Comparison of ENCODE assay signal across 7 cellular contexts in the genomic region with DNA sequence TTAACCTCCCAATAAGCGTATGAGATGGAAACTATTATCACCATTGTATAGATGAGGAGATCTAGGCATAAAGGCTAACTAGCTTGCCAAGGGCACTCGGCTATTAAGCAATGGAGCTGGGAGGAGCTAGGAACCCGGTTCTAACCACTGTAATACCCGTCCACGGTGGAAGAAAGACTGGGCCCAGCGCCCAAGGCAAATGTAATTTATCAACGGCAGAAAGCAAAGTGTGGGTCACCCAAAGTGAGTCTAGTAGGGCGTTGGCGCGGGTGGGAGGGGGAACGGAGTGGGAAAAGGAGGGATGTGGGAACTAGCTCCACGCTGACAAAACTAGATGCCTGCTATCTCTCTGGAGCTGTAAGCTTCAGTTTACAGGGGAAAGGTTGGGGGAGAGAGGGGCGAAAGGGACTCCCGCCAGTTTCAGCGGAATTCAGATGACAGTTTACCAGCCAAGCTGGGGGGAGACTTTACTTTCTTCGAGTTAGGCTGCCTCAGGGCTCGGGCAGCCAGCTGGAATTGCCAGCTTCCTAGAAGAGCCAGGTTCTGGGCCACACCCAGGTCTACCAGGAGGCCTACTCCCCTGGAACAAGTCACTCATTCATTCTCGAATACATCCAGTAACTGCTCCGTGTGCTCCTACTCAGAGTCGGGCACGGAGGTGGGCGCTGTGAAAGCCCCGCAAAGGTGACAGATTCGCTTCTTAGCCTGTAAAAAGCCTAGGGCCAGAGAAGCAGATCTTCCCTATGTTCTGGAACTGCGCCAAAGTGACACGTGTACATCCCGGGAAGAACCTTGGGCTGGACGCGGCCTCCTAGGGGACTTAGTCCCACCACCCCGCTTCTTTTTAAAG. TPM values are rescaled to one million over a fixed set of nuclear protein-coding genes. Genes with fewer than 3 reads are reported as not detected.
DNase-seq lines count a peak whose midpoint lies in the region; TF ChIP-seq lines count a peak whose summit lies in the region.

No MANE protein-coding gene starts in this region.

- peak; percentile 15 for TF ChIP-seq POLR2A in transverse colon (IDR thresholded peaks at IDR 0.05)

- no peaks in the 10 kb centered on the region for H3K9me3 ChIP-seq in transverse colon

- H3K36me3 ChIP-seq in transverse colon: peaks cover 0 to 25% (median 13%) of the 10 kb centered on the region in 4 donors

- H3K4me3 Mint-ChIP-seq in T-helper 2 cell treated with Interferon-gamma antibody and Interleukin-4, amounts not matched to agents 5 μg/mL and 100 μg/mL, for 36 hours: peak overlapping the region; percentile 100

- H3K4me1 Mint-ChIP-seq in T-helper 2 cell treated with Interferon-gamma antibody and Interleukin-4, amounts not matched to agents 5 μg/mL and 100 μg/mL, for 36 hours (ENCODE audit: low read depth): peaks cover 20% of the 10 kb centered on the region

- peaks cover 4 to 23% (median 19%) of the 10 kb centered on the region in 4 donors for H3K4me1 ChIP-seq in transverse colon

- intact Hi-C loops in transverse colon (cut with DNase I; ENCODE audit: low total_unique reads): no loop called here

- no peak for TF ChIP-seq EP300 in transverse colon (IDR thresholded peaks at IDR 0.05; ENCODE audit: low read depth)

- H3K27ac Mint-ChIP-seq in T-helper 2 cell treated with Interferon-gamma antibody and Interleukin-4, amounts not matched to agents 5 μg/mL and 100 μg/mL, for 36 hours: peak overlapping the region; percentile 98

- DNase-seq in GM03348 (ENCODE audit: low spot score): peak; percentile 77
- DNase-seq in HL-60 (ENCODE audit: low read depth in 1 of 2, low spot score in 1 of 2): peak in 1 of 2 experiments; percentile 71
- DNase-seq in T-helper 2 cell treated with Interferon-gamma antibody and Interleukin-4, amounts not matched to agents 5 μg/mL and 100 μg/mL, for 36 hours (ENCODE audit: low spot score): no peak
- no peak for DNase-seq in epithelial cell of prostate (ENCODE audit: low read depth, low spot score)
- peak; percentile 38 for DNase-seq in mucosa of gallbladder (ENCODE audit: low spot score)
- DNase-seq in transverse colon: peak; percentile 73
- no peak for DNase-seq in GDM1 (lab: John Stamatoyannopoulos, UW)

- in situ Hi-C loops in transverse colon (cut with MboI; ENCODE audit: low pct_ligation_motif_present in 1 of 4, low pct_unique_long_range_greater_than_20kb in 1 of 4, low sequenced_read_pairs in 3 of 4): no loop called here

- H3K36me3 Mint-ChIP-seq in T-helper 2 cell treated with Interferon-gamma antibody and Interleukin-4, amounts not matched to agents 5 μg/mL and 100 μg/mL, for 36 hours (ENCODE audit: low read depth): peaks cover 40% of the 10 kb centered on the region

- peaks cover 8% of the 10 kb centered on the region for H3K9me3 Mint-ChIP-seq in T-helper 2 cell treated with Interferon-gamma antibody and Interleukin-4, amounts not matched to agents 5 μg/mL and 100 μg/mL, for 36 hours

- 6 to 15% methylated on average over 10 to 30 of the region's 30 CpGs for WGBS in transverse colon (ENCODE audit: low coverage in 1 of 2), 2 donors

- peak overlapping the region; percentile 97 for H3K4me3 ChIP-seq in HL-60 (replicated peaks; ENCODE audit: insufficient read depth, low read length)
- peak overlapping the region; percentile 64 to 96 (median 82) for H3K4me3 ChIP-seq in transverse colon

- H3K27ac ChIP-seq in HL-60 (replicated peaks) (peak overlapping the region; percentile 86), epithelial cell of prostate (peak overlapping the region; percentile 88), transverse colon (peak overlapping the region; percentile 86 to 98 (median 92))

- H3K27me3 Mint-ChIP-seq in T-helper 2 cell treated with Interferon-gamma antibody and Interleukin-4, amounts not matched to agents 5 μg/mL and 100 μg/mL, for 36 hours (ENCODE audit: low read depth): no peaks in the 10 kb centered on the region

- TF ChIP-seq CTCF in HL-60 (IDR thresholded peaks at IDR 0.05; ENCODE audit: insufficient read depth, low read length): no peak
- TF ChIP-seq CTCF in transverse colon (IDR thresholded peaks at IDR 0.05): no peak

- H3K27me3 ChIP-seq in HL-60 (ENCODE audit: insufficient read depth, poor library complexity, severe bottlenecking) (no peaks in the 10 kb centered on the region), transverse colon (no peaks in the 10 kb centered on the region)

RNA-seq across cellular contexts. Expression of a gene that starts 0.8 kb away (rescaled TPM):
- total RNA-seq in mucosa of gallbladder (71.2 TPM), transverse colon (10 to 100 TPM; 45.0 to 96.9 (median 64.4) TPM)

RNA-seq across cellular contexts. Expression of a gene that starts 23.5 kb away (rescaled TPM):
- total RNA-seq in mucosa of gallbladder (1.4 TPM), transverse colon (1 to 10 TPM in 2 of 4 donors, not detected in 2; 1.4 to 1.6 TPM)

RNA-seq across cellular contexts. Expression of a gene that starts 23.5 kb away (rescaled TPM):
- total RNA-seq in mucosa of gallbladder (55.5 TPM), transverse colon (10 to 100 TPM in 3 of 4 donors, 1 to 10 TPM in 1; 4.9 to 97.5 (median 46.9) TPM)

RNA-seq across cellular contexts. Expression of a gene that starts 29.5 kb away (rescaled TPM):
- total RNA-seq in mucosa of gallbladder (67.5 TPM), transverse colon (100 to 1,000 TPM; 165 to 460 (median 190) TPM)

RNA-seq across cellular contexts. Expression of a gene that starts 50.6 kb away (rescaled TPM):
- total RNA-seq in mucosa of gallbladder (37.0 TPM), transverse colon (10 to 100 TPM; 21.3 to 27.3 (median 22.0) TPM)

Comparison
In these comparisons a context has a peak if more than half of its experiments do, and no peak if none do; other contexts are left out.
1. DNase-seq: peak in GM03348 (single experiment), mucosa of gallbladder (single experiment) and transverse colon (single experiment); none in T-helper 2 cell treated with Interferon-gamma antibody and Interleukin-4, amounts not matched to agents 5 μg/mL and 100 μg/mL, for 36 hours (single experiment), epithelial cell of prostate (single experiment) and GDM1 (single experiment).
2. Peak in every context shown above with its lines, with median percentiles within 50 percentile points of each other: H3K27ac ChIP-seq.